ENCODE assay signal across 21 cellular contexts in genomic region chr6:119545245-119545644, GRCh38.
DNase-seq lines count a peak whose midpoint lies in the region; ATAC-seq, FAIRE-seq and TF ChIP-seq lines count a peak whose summit lies in the region.
"Had no signal": no experiment of that assay in that cellular context is flagged by ENCODE, and none has a peak within 500 bp of the region (broad histone marks: within the 10 kb centered on the region; RNA-seq: fewer than 3 reads in every experiment).

No MANE protein-coding gene starts in this region.

- H3F3A ChIP-seq in GM23338 (replicated peaks; ENCODE audit: low read depth): no peaks in the 10 kb centered on the region

- no peak overlapping the region for H4K8ac ChIP-seq in mesendoderm (ENCODE audit: low read depth, low read length)

- no peaks in the 10 kb centered on the region for H3K79me1 ChIP-seq in mesendoderm (ENCODE audit: low read length)

- no peaks in the 10 kb centered on the region for H3K27me3 ChIP-seq in bronchial epithelial cell (ENCODE audit: control insufficient read depth, insufficient read depth, low read length)
- H3K27me3 ChIP-seq in mesendoderm (ENCODE audit: insufficient read depth, low read length, poor library complexity): peaks cover 2% of the 10 kb centered on the region
- no peaks in the 10 kb centered on the region for H3K27me3 ChIP-seq in GM23338 (ENCODE audit: insufficient read depth)
- H3K27me3 ChIP-seq: BLaER1 treated with 17β-estradiol and CSF1 and Interleukin-3, amounts not matched to agents 10 nM and 100 nM had no signal

- no peak overlapping the region for H2BK15ac ChIP-seq in mesendoderm (replicated peaks; ENCODE audit: low read depth)

- no CpG with 5 or more reads among the region's 1 CpG for WGBS in mesendoderm (ENCODE audit: extremely low coverage, insufficient coverage, low lambda C conversion rate)

- H3K4me2 ChIP-seq in mesendoderm (ENCODE audit: low read length) (no peak overlapping the region), GM23338 (no peak overlapping the region)
- H3K4me2 ChIP-seq: A549; BLaER1 treated with 17β-estradiol and CSF1 and Interleukin-3, amounts not matched to agents 10 nM and 100 nM had no signal

- H3K56ac ChIP-seq in mesendoderm (ENCODE audit: low read length): no peak overlapping the region

- no peak for ATAC-seq in HG03095 (IDR thresholded peaks at IDR 0.05; ENCODE audit: unreplicated experiment)
- ATAC-seq in GM23338: no peak
- ATAC-seq: A549; CD8-positive, alpha-beta T cell had no signal

- no peak overlapping the region for H3K4me3 Mint-ChIP-seq in GM23338
- H3K4me3 Mint-ChIP-seq: B cell; CD4-positive, alpha-beta T cell; CD8-positive, alpha-beta T cell had no signal

- H3K4me1 Mint-ChIP-seq in GM23338: peaks cover 12% of the 10 kb centered on the region
- H3K4me1 Mint-ChIP-seq: B cell had no signal

- no peak overlapping the region for H2BK5ac ChIP-seq in mesendoderm (ENCODE audit: low read length)

- 0 out of 2 replicates have a peak, but pooled peaks cover 5% of the 10 kb centered on the region for H3K9me2 ChIP-seq in GM23338 (ENCODE audit: insufficient read depth)

- no peak overlapping the region for H4K5ac ChIP-seq in mesendoderm (ENCODE audit: low read length)

- H3K36me3 Mint-ChIP-seq in GM23338 (ENCODE audit: low read depth): no peaks in the 10 kb centered on the region
- H3K36me3 Mint-ChIP-seq: CD8-positive, alpha-beta T cell had no signal

- no peak for FAIRE-seq in bronchial epithelial cell (lab: Jason Lieb, UNC)
- FAIRE-seq: A549, D721Med, G401.6, GM12891 had no signal

- H3K4me3 ChIP-seq in bronchial epithelial cell (ENCODE audit: low read depth, low read length) (no peak overlapping the region), mesendoderm (ENCODE audit: low read length) (no peak overlapping the region), GM23338 (no peak overlapping the region)
- H3K4me3 ChIP-seq: A549; BLaER1 treated with 17β-estradiol and CSF1 and Interleukin-3, amounts not matched to agents 10 nM and 100 nM had no signal

- no peaks in the 10 kb centered on the region for H3K9me3 Mint-ChIP-seq in GM23338
- H3K9me3 Mint-ChIP-seq: CD4-positive, alpha-beta T cell; CD8-positive, alpha-beta T cell had no signal

- no peak overlapping the region for H2BK120ac ChIP-seq in mesendoderm (ENCODE audit: low read depth, low read length)

- H2AFZ ChIP-seq in GM23338: no peak overlapping the region

- H3K23ac ChIP-seq in mesendoderm (ENCODE audit: low read length): no peak overlapping the region

- H3K18ac ChIP-seq in mesendoderm (ENCODE audit: low read length): no peak overlapping the region

- H3K27me3 Mint-ChIP-seq in GM23338 (ENCODE audit: insufficient read depth, low read depth, poor library complexity): no peaks in the 10 kb centered on the region
- H3K27me3 Mint-ChIP-seq: CD4-positive, alpha-beta T cell had no signal

- H4K20me1 ChIP-seq in GM23338 (replicated peaks; ENCODE audit: insufficient read depth): no peaks in the 10 kb centered on the region
- H4K20me1 ChIP-seq: BLaER1 treated with 17β-estradiol and CSF1 and Interleukin-3, amounts not matched to agents 10 nM and 100 nM had no signal

- no peaks in the 10 kb centered on the region for H3K79me2 ChIP-seq in mesendoderm (ENCODE audit: control insufficient read depth, insufficient read depth, low read length)
- H3K79me2 ChIP-seq in GM23338 (replicated peaks; ENCODE audit: insufficient read depth): no peaks in the 10 kb centered on the region

- H3K36me3 ChIP-seq in bronchial epithelial cell (ENCODE audit: control insufficient read depth, insufficient read depth, low read length): no peaks in the 10 kb centered on the region
- no peaks in the 10 kb centered on the region for H3K36me3 ChIP-seq in mesendoderm (ENCODE audit: control insufficient read depth, insufficient read depth, low read length)
- no peaks in the 10 kb centered on the region for H3K36me3 ChIP-seq in GM23338 (ENCODE audit: insufficient read depth)
- H3K36me3 ChIP-seq: BLaER1 treated with 17β-estradiol and CSF1 and Interleukin-3, amounts not matched to agents 10 nM and 100 nM had no signal

- TF ChIP-seq CTCF in bronchial epithelial cell (IDR thresholded peaks at IDR 0.05; ENCODE audit: insufficient read depth, low read length, severe bottlenecking) (no peak), GM23338 (conservative IDR thresholded peaks at IDR 0.05; ENCODE audit: low read depth in 2 of 2) (no peak)

- no peak overlapping the region for H3K27ac Mint-ChIP-seq in GM23338
- H3K27ac Mint-ChIP-seq: B cell; CD4-positive, alpha-beta T cell; CD8-positive, alpha-beta T cell had no signal

- no peak overlapping the region for H3K27ac ChIP-seq in mesendoderm (ENCODE audit: low read depth, low read length)
- no peak overlapping the region for H3K27ac ChIP-seq in GM23338 (ENCODE audit: low read depth)
- H3K27ac ChIP-seq: 22Rv1; A549; BLaER1 treated with 17β-estradiol and CSF1 and Interleukin-3, amounts not matched to agents 10 nM and 100 nM; C4-2B had no signal

- H3K9ac ChIP-seq in mesendoderm (ENCODE audit: low read length): no peak overlapping the region
- H3K9ac ChIP-seq: BLaER1 treated with 17β-estradiol and CSF1 and Interleukin-3, amounts not matched to agents 10 nM and 100 nM had no signal

- H3K4me1 ChIP-seq in mesendoderm (ENCODE audit: control insufficient read depth, low read depth, low read length) (no peaks in the 10 kb centered on the region), GM23338 (ENCODE audit: insufficient read depth) (peaks cover 13% of the 10 kb centered on the region)
- H3K4me1 ChIP-seq: A549; BLaER1 treated with 17β-estradiol and CSF1 and Interleukin-3, amounts not matched to agents 10 nM and 100 nM; Caco-2 had no signal

- H3K4ac ChIP-seq in mesendoderm (ENCODE audit: low read depth, low read length): peak overlapping the region; percentile 4

- H2AK5ac ChIP-seq in mesendoderm (ENCODE audit: low read length): no peak overlapping the region

- DNase-seq in HT1080 (ENCODE audit: low read depth) (peak; percentile 4), bronchial epithelial cell (ENCODE audit: low read depth) (peak; percentile 24), mesendoderm (no peak), GM19238 (ENCODE audit: insufficient read length, low spot score) (no peak), GM23338 (ENCODE audit: low spot score) (no peak)
- DNase-seq: AML-193; Caco-2; Calu3; CD4-positive, alpha-beta T cell; CD8-positive, alpha-beta T cell; DMS79 treated with DMSO at 0.1 percent for 48 hours; GF-D8 had no signal

TF ChIP-seq in GM23338, 12 proteins besides CTCF, POLR2A, EP300 and RAD21 (continues in another document):
- no peak for TF ChIP-seq CREB1 (CRISPR knock-in tag; IDR thresholded peaks at IDR 0.05; ENCODE audit: low read depth)
- TF ChIP-seq, protein P1, sequence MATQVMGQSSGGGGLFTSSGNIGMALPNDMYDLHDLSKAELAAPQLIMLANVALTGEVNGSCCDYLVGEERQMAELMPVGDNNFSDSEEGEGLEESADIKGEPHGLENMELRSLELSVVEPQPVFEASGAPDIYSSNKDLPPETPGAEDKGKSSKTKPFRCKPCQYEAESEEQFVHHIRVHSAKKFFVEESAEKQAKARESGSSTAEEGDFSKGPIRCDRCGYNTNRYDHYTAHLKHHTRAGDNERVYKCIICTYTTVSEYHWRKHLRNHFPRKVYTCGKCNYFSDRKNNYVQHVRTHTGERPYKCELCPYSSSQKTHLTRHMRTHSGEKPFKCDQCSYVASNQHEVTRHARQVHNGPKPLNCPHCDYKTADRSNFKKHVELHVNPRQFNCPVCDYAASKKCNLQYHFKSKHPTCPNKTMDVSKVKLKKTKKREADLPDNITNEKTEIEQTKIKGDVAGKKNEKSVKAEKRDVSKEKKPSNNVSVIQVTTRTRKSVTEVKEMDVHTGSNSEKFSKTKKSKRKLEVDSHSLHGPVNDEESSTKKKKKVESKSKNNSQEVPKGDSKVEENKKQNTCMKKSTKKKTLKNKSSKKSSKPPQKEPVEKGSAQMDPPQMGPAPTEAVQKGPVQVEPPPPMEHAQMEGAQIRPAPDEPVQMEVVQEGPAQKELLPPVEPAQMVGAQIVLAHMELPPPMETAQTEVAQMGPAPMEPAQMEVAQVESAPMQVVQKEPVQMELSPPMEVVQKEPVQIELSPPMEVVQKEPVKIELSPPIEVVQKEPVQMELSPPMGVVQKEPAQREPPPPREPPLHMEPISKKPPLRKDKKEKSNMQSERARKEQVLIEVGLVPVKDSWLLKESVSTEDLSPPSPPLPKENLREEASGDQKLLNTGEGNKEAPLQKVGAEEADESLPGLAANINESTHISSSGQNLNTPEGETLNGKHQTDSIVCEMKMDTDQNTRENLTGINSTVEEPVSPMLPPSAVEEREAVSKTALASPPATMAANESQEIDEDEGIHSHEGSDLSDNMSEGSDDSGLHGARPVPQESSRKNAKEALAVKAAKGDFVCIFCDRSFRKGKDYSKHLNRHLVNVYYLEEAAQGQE (IDR thresholded peaks at IDR 0.05; ENCODE audit: unreplicated experiment): no peak
- TF ChIP-seq STAT1 (IDR thresholded peaks at IDR 0.05; ENCODE audit: unreplicated experiment): no peak
- no peak for TF ChIP-seq EZH2phosphoT487 (IDR thresholded peaks at IDR 0.05; ENCODE audit: unreplicated experiment)
- no peak for TF ChIP-seq JUNB (IDR thresholded peaks at IDR 0.05; ENCODE audit: unreplicated experiment)

Comparison
In these comparisons a context has a peak if more than half of its experiments do, and no peak if none do; other contexts are left out.
1. DNase-seq: peak in HT1080 (single experiment) and bronchial epithelial cell (single experiment); none in mesendoderm (single experiment), GM19238 (single experiment) and GM23338 (single experiment).